20 cellular contexts compared by ENCODE assay signal in genomic region chr7:96273716-96274115, GRCh38. TPM values are rescaled to one million over a fixed set of nuclear protein-coding genes. Genes with fewer than 3 reads are reported as not detected.
DNase-seq lines count a peak whose midpoint lies in the region; TF ChIP-seq lines count a peak whose summit lies in the region.
"Had no signal": no experiment of that assay in that cellular context is flagged by ENCODE, and none has a peak within 500 bp of the region (broad histone marks: within the 10 kb centered on the region; RNA-seq: fewer than 3 reads in every experiment).

No MANE protein-coding gene starts in this region.

- no peak overlapping the region for H2AFZ ChIP-seq in Karpas-422 (ENCODE audit: low read length)
- H2AFZ ChIP-seq: PC-9 had no signal

- H3K4me3 ChIP-seq in Karpas-422 (ENCODE audit: low read length) (no peak overlapping the region), fibroblast of villous mesenchyme (ENCODE audit: low read depth, low read length) (no peak overlapping the region), spleen (no peak overlapping the region)
- H3K4me3 ChIP-seq: PC-9, SK-N-MC had no signal

- H3K9ac ChIP-seq in Karpas-422 (ENCODE audit: low read length) = no peak overlapping the region
- H3K9ac ChIP-seq: KMS-11 had no signal

- 69 to 97% (median 86%) methylated on average over 1 of the region's 1 CpG for WGBS in spleen, 5 donors

- no peaks in the 10 kb centered on the region for H4K20me1 ChIP-seq in Karpas-422 (ENCODE audit: insufficient read depth, low read depth, low read length)

- TF ChIP-seq CTCF in fibroblast of villous mesenchyme (IDR thresholded peaks at IDR 0.05; ENCODE audit: insufficient read depth, low read depth, low read length) (no peak), spleen (IDR thresholded peaks at IDR 0.05 in 8 of 11, conservative IDR thresholded peaks at IDR 0.05 in 3 of 11) (no peak)

- intact Hi-C loops in spleen (cut with DNase I; ENCODE audit: low total_unique reads) = no loop called here

- H3K36me3 ChIP-seq in Karpas-422 (ENCODE audit: insufficient read depth, low read length) = peaks cover 32% of the 10 kb centered on the region
- H3K36me3 ChIP-seq in spleen = peaks cover 0 to 71% (median 17%) of the 10 kb centered on the region in 6 donors

- TF ChIP-seq POLR2A in spleen (IDR thresholded peaks at IDR 0.05) = no peak

- peaks cover 5% of the 10 kb centered on the region for H3K4me1 ChIP-seq in Karpas-422 (ENCODE audit: low read length)
- no peaks in the 10 kb centered on the region for H3K4me1 ChIP-seq in spleen

- DNase-seq in Karpas-422 = peak; percentile 38
- DNase-seq in dermis microvascular lymphatic vessel endothelial cell (ENCODE audit: low read depth in 2 of 2) = peak; percentile 55 to 70
- peak; percentile 34 for DNase-seq in fibroblast of villous mesenchyme (ENCODE audit: low read depth)
- peak; percentile 6 for DNase-seq in stromal cell of bone marrow (ENCODE audit: low read depth)
- DNase-seq in NCI-H1105 treated with DMSO at 0.1 percent for 48 hours (lab: John Stamatoyannopoulos, UW) = no peak
- no peak for DNase-seq in NCI-H345 treated with DMSO at 0.1 percent for 48 hours (lab: John Stamatoyannopoulos, UW; ENCODE audit: unreplicated experiment)
- no peak for DNase-seq in spleen
- DNase-seq: AML-193; C1 segment of cervical spinal cord; CD8-positive, alpha-beta T cell; IMR-90; MV-4-11; NCI-H187; NCI-H2107; NCI-H510A; PC-9; SHP77 treated with DMSO at 0.1 percent for 48 hours had no signal

- no peaks in the 10 kb centered on the region for H3K9me2 ChIP-seq in Karpas-422 (replicated peaks; ENCODE audit: insufficient read depth, low read length)

- peaks cover 75% of the 10 kb centered on the region for H3K79me2 ChIP-seq in Karpas-422 (ENCODE audit: low read length)

- H3K4me2 ChIP-seq in Karpas-422 (ENCODE audit: low read depth, low read length, poor library complexity, severe bottlenecking) = no peak overlapping the region
- H3K4me2 ChIP-seq: KMS-11, PC-9 had no signal

- H3K9me3 ChIP-seq in Karpas-422 (ENCODE audit: low read length) = no peaks in the 10 kb centered on the region
- peaks cover 0 to 4% (median 0%) of the 10 kb centered on the region in 8 donors for H3K9me3 ChIP-seq in spleen

- H3K27me3 ChIP-seq in Karpas-422 (ENCODE audit: low read length) (no peaks in the 10 kb centered on the region), spleen (replicated peaks in 1 of 7) (no peaks in the 10 kb centered on the region)

- H3K27ac ChIP-seq in Karpas-422 (ENCODE audit: low read length) = no peak overlapping the region
- H3K27ac ChIP-seq in spleen = no peak overlapping the region
- H3K27ac ChIP-seq: KMS-11, PC-9, RWPE1, SK-N-MC had no signal

RNA-seq across cellular contexts. Expression of gene SLC25A13, which starts 48.2 kb away (rescaled TPM):
- 23.9 and 64.7 TPM in 2 replicates for total RNA-seq in Karpas-422 (2014; rRNA removed; shearing (Covaris generic); ENCODE audit: low replicate concordance)
- 21.6 and 30.1 TPM in 2 replicates for total RNA-seq in dermis microvascular lymphatic vessel endothelial cell
- total RNA-seq in fibroblast of villous mesenchyme = 22.5 and 43.2 TPM in 2 replicates
- total RNA-seq in spleen = 10 to 100 TPM; 22.3 to 44.4 (median 32.0) TPM
- polyA plus RNA-seq in spleen = 1 to 10 TPM; 6.3 to 9.6 (median 9.0) TPM

Comparison
In these comparisons a context has a peak if more than half of its experiments do, and no peak if none do; other contexts are left out.
1. DNase-seq: peak in Karpas-422 (single experiment), dermis microvascular lymphatic vessel endothelial cell (2 of 2), fibroblast of villous mesenchyme (single experiment) and stromal cell of bone marrow (single experiment); none in NCI-H1105 treated with DMSO at 0.1 percent for 48 hours (single experiment), NCI-H345 treated with DMSO at 0.1 percent for 48 hours (single experiment) and spleen (single experiment).